In the genomic region with DNA sequence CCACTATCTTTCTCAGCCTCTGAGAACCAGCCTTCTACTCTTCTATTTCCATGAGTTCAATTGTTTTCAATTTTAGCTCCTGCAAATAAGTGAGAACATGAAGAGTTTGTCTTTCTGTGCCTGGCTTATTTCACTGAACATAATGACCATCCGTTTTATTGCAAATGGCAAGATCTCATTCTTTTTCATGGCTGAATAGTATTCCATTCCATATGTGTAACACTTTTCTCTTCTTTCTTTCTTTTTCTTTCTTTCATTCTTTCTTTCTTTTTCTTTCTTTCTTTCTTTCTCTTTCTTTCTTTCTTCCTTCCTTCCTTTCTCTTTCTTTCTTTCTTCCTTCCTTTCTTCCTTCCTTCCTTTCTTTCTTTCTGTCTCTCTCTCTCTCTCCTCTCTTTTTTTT, we compare ENCODE assay signal across 10 cellular contexts.
"Had no signal": no experiment of that assay in that cellular context is flagged by ENCODE, and none has a peak within 500 bp of the region (broad histone marks: within the 10 kb centered on the region; RNA-seq: fewer than 3 reads in every experiment).

No MANE protein-coding gene starts in this region.

- H3K4me1 Mint-ChIP-seq: GM23338 had no signal

- DNase-seq: GM23248, GOT3, H7, H9, HCEC 1CT, HFFc6 had no signal

- H3K4me3 ChIP-seq: GM23248, GM23338, HAP-1 had no signal

- H3K4me2 ChIP-seq: GM23338 had no signal

- H2AFZ ChIP-seq: GM23248, GM23338 had no signal

- H3K27ac Mint-ChIP-seq: GM23338, HFFc6 had no signal

- ATAC-seq: GM23338, HCT116 had no signal

- H3K4me3 Mint-ChIP-seq: GM23338, H9, HFFc6 had no signal

- H3K36me3 ChIP-seq: HAP-1 had no signal

- H3K27ac ChIP-seq: GM23248 had no signal

- H3K4me1 ChIP-seq: HAP-1 had no signal

- FAIRE-seq: H54 had no signal

- H3K9ac ChIP-seq: GM23248 had no signal
